8 cellular contexts compared by ENCODE assay signal in genomic region chr15:78944202-78944625, GRCh38. TPM values are rescaled to one million over a fixed set of nuclear protein-coding genes. Genes with fewer than 3 reads are reported as not detected.
A peak's percentile ranks its signal among the peaks of the same experiment; 100 is the strongest.
DNase-seq lines count a peak whose midpoint lies in the region; ATAC-seq and TF ChIP-seq lines count a peak whose summit lies in the region.

No MANE protein-coding gene starts in this region.

- POLR2A ChIA-PET in activated CD4-positive, alpha-beta memory T cell treated with anti-CD3 and anti-CD28 coated beads for 36 hours (lab: Charles Lee) = no interaction called here

- peaks cover 30% of the 10 kb centered on the region for H3K4me1 Mint-ChIP-seq in activated CD4-positive, alpha-beta memory T cell treated with anti-CD3 and anti-CD28 coated beads for 36 hours (ENCODE audit: low read depth)
- H3K4me1 Mint-ChIP-seq in stimulated activated naive B cell treated with anti-CD40 and anti-IgM and Interleukin-4, amounts not matched to agents 10 μg/mL and 1 μg/mL and 100 μg/mL, for 72 hours = peaks cover 12 to 40% of the 10 kb centered on the region in 2 donors
- no peaks in the 10 kb centered on the region for H3K4me1 Mint-ChIP-seq in HFFc6 (ENCODE audit: low read depth)

- H3K4me3 Mint-ChIP-seq in activated CD4-positive, alpha-beta memory T cell treated with anti-CD3 and anti-CD28 coated beads for 36 hours = peak overlapping the region; percentile 83
- peak overlapping the region; percentile 98 to 99 for H3K4me3 Mint-ChIP-seq in stimulated activated naive B cell treated with anti-CD40 and anti-IgM and Interleukin-4, amounts not matched to agents 10 μg/mL and 1 μg/mL and 100 μg/mL, for 72 hours
- no peak overlapping the region for H3K4me3 Mint-ChIP-seq in HFFc6

- no peaks in the 10 kb centered on the region for H3K9me3 Mint-ChIP-seq in activated CD4-positive, alpha-beta memory T cell treated with anti-CD3 and anti-CD28 coated beads for 36 hours
- no peaks in the 10 kb centered on the region for H3K9me3 Mint-ChIP-seq in stimulated activated naive B cell treated with anti-CD40 and anti-IgM and Interleukin-4, amounts not matched to agents 10 μg/mL and 1 μg/mL and 100 μg/mL, for 72 hours
- no peaks in the 10 kb centered on the region for H3K9me3 Mint-ChIP-seq in HFFc6

- CTCF ChIA-PET in activated CD4-positive, alpha-beta memory T cell treated with anti-CD3 and anti-CD28 coated beads for 36 hours (lab: Charles Lee) = interaction anchor here (1.0 to 1.6 kb wide), 3 partner anchors 35 to 62 kb away, joined by 3 to 6 read pairs (median 3); no protein-coding TSS in a partner anchor

- DNase-seq in activated CD4-positive, alpha-beta memory T cell treated with anti-CD3 and anti-CD28 coated beads for 36 hours = peak; percentile 29
- no peak for DNase-seq in stimulated activated naive B cell treated with anti-CD40 and anti-IgM and Interleukin-4, amounts not matched to agents 10 μg/mL and 1 μg/mL and 100 μg/mL, for 72 hours
- DNase-seq in NCI-H2107 treated with DMSO at 0.1 percent for 48 hours (lab: John Stamatoyannopoulos, UW; ENCODE audit: unreplicated experiment) = no peak
- DNase-seq in islet precursor cell = no peak
- no peak for DNase-seq in HFFc6

- peaks cover 2% of the 10 kb centered on the region for H3K27me3 Mint-ChIP-seq in activated CD4-positive, alpha-beta memory T cell treated with anti-CD3 and anti-CD28 coated beads for 36 hours
- H3K27me3 Mint-ChIP-seq in stimulated activated naive B cell treated with anti-CD40 and anti-IgM and Interleukin-4, amounts not matched to agents 10 μg/mL and 1 μg/mL and 100 μg/mL, for 72 hours = no peaks in the 10 kb centered on the region
- H3K27me3 Mint-ChIP-seq in HFFc6 (ENCODE audit: insufficient read depth) = peaks cover 29% of the 10 kb centered on the region

- peak overlapping the region; percentile 59 for H3K4me3 ChIP-seq in iPS-18c (ENCODE audit: insufficient read depth, low read depth, low read length)

- H3K27ac Mint-ChIP-seq in activated CD4-positive, alpha-beta memory T cell treated with anti-CD3 and anti-CD28 coated beads for 36 hours = peak overlapping the region; percentile 58
- H3K27ac Mint-ChIP-seq in stimulated activated naive B cell treated with anti-CD40 and anti-IgM and Interleukin-4, amounts not matched to agents 10 μg/mL and 1 μg/mL and 100 μg/mL, for 72 hours = peak overlapping the region; percentile 95
- H3K27ac Mint-ChIP-seq in HFFc6 = no peak overlapping the region

- intact Hi-C loops in activated CD4-positive, alpha-beta memory T cell treated with anti-CD3 and anti-CD28 coated beads for 36 hours (cut with micrococcal nuclease) = no loop called here

- H3K36me3 Mint-ChIP-seq in activated CD4-positive, alpha-beta memory T cell treated with anti-CD3 and anti-CD28 coated beads for 36 hours = peaks cover 7% of the 10 kb centered on the region
- peaks cover 17 to 22% of the 10 kb centered on the region in 2 donors for H3K36me3 Mint-ChIP-seq in stimulated activated naive B cell treated with anti-CD40 and anti-IgM and Interleukin-4, amounts not matched to agents 10 μg/mL and 1 μg/mL and 100 μg/mL, for 72 hours
- no peaks in the 10 kb centered on the region for H3K36me3 Mint-ChIP-seq in HFFc6 (ENCODE audit: low read depth)

- no peak for TF ChIP-seq CTCF in HFFc6 (IDR thresholded peaks at IDR 0.05)

- ATAC-seq in GM19043 (IDR thresholded peaks at IDR 0.05; ENCODE audit: low read depth, unreplicated experiment) (peak; percentile 24), HG02970 (IDR thresholded peaks at IDR 0.05; ENCODE audit: low FRiP score, unreplicated experiment) (peak; percentile 17)
- peak; percentile 42 for ATAC-seq in stimulated activated naive B cell treated with anti-CD40 and anti-IgM and Interleukin-4, amounts not matched to agents 10 μg/mL and 1 μg/mL and 100 μg/mL, for 72 hours (replicated peaks)

- no peaks in the 10 kb centered on the region for H3K9me3 ChIP-seq in iPS-18c (ENCODE audit: control insufficient read depth, insufficient read depth, low read length)

RNA-seq across cellular contexts. Expression of gene CTSH, which starts 0.6 kb away (rescaled TPM):
- total RNA-seq in activated CD4-positive, alpha-beta memory T cell treated with anti-CD3 and anti-CD28 coated beads for 36 hours = 100 to 1,000 TPM; 127 to 132 TPM
- under 1 TPM in 5 of 6 experiments, not detected in 1; 0.20 to 0.53 (median 0.38) TPM for total RNA-seq in HFFc6 (2021; fragmentation: NEBNext Ultra II Directional; extraction: Animal tissue kit (Norgen Biotek cat#: 25700))

Comparison
In these comparisons a context has a peak if more than half of its experiments do, and no peak if none do; other contexts are left out.
1. RNA of gene CTSH, which starts 0.6 kb away (total RNA-seq): 127 to 132 TPM in activated CD4-positive, alpha-beta memory T cell treated with anti-CD3 and anti-CD28 coated beads for 36 hours; 0.20 to 0.53 TPM in HFFc6; every median in the first group is over 10 times any median in the second.
2. Peak in every context shown above with its lines, with median percentiles within 50 percentile points of each other: ATAC-seq.